ENCODE assay signal across 21 cellular contexts in genomic region chr11:99925968-99926367, GRCh38.
A peak's percentile ranks its signal among the peaks of the same experiment; 100 is the strongest.
DNase-seq lines count a peak whose midpoint lies in the region; ATAC-seq, FAIRE-seq and TF ChIP-seq lines count a peak whose summit lies in the region.
"Had no signal": no experiment of that assay in that cellular context is flagged by ENCODE, and none has a peak within 500 bp of the region (broad histone marks: within the 10 kb centered on the region; RNA-seq: fewer than 3 reads in every experiment).

No MANE protein-coding gene starts in this region.

- H4K91ac ChIP-seq in H1 (replicated peaks; ENCODE audit: insufficient read length, low read length) = no peak overlapping the region

- H3K18ac ChIP-seq in H1 (ENCODE audit: extremely low read depth, low read length) = no peak overlapping the region

- H3K4me3 Mint-ChIP-seq in neural progenitor cell = no peak overlapping the region
- H3K4me3 Mint-ChIP-seq in natural killer cell treated with Interleukin-12 subunit alpha and Interleukin-12 subunit beta and Interleukin-15 and Interleukin-18, amount 100 ng/mL, for 72 hours = no peak overlapping the region
- H3K4me3 Mint-ChIP-seq: CD4-positive, alpha-beta T cell had no signal

- no peaks in the 10 kb centered on the region; a peak in 1 of 7 replicates for H3K4me1 ChIP-seq in H1 (replicated peaks in 1 of 4; ENCODE audit: control insufficient read depth in 3 of 4, insufficient read depth in 4 of 4, low read length in 3 of 4)
- H3K4me1 ChIP-seq in neural progenitor cell = peaks cover 16% of the 10 kb centered on the region
- H3K4me1 ChIP-seq: A549, Caco-2, HAP-1 had no signal

- H4K20me1 ChIP-seq in H1 (replicated peaks in 1 of 2; ENCODE audit: control insufficient read depth in 1 of 2, insufficient read depth in 2 of 2, low read length in 2 of 2) = no peaks in the 10 kb centered on the region
- H4K20me1 ChIP-seq in neural progenitor cell (ENCODE audit: low read depth) = no peaks in the 10 kb centered on the region

- TF ChIP-seq CTCF in D721Med (IDR thresholded peaks at IDR 0.05; ENCODE audit: insufficient read depth, missing control alignments) = no peak
- no peak for TF ChIP-seq CTCF in H1 (IDR thresholded peaks at IDR 0.05; ENCODE audit: control extremely low read depth in 1 of 3, insufficient read depth in 1 of 3, low read depth in 1 of 3, low read length in 3 of 3)
- no peak for TF ChIP-seq CTCF in neural progenitor cell (IDR thresholded peaks at IDR 0.05)

- H3K9me3 ChIP-seq in H1 (ENCODE audit: insufficient read depth in 2 of 2, low read depth in 1 of 2, low read length in 1 of 2) = peaks cover 15 to 21% of the 10 kb centered on the region in 2 experiments
- no peaks in the 10 kb centered on the region for H3K9me3 ChIP-seq in neural progenitor cell (ENCODE audit: low read depth)
- H3K9me3 ChIP-seq: A549, HAP-1 had no signal

- no peak for TF ChIP-seq RAD21 in H1 (IDR thresholded peaks at IDR 0.05 in 1 of 2, conservative IDR thresholded peaks at IDR 0.05 in 1 of 2; ENCODE audit: low read depth in 2 of 2, low read length in 2 of 2)

- no peak overlapping the region for H2BK12ac ChIP-seq in H1 (ENCODE audit: low read depth, low read length)

- H3K4ac ChIP-seq in H1 (replicated peaks; ENCODE audit: insufficient read length, low read depth, low read length) = no peak overlapping the region

- H3K36me3 ChIP-seq in H1 (ENCODE audit: control insufficient read depth in 2 of 4, insufficient read depth in 4 of 4, low read length in 3 of 4) (peaks cover 0 to 3% (median 0%) of the 10 kb centered on the region in 4 experiments; a peak in 2 of 8 replicates), neural progenitor cell (no peaks in the 10 kb centered on the region)
- H3K36me3 ChIP-seq: HAP-1 had no signal

- H2AK5ac ChIP-seq in H1 (ENCODE audit: low read depth, low read length) = no peak overlapping the region

- no peak for TF ChIP-seq POLR2A in H1 (IDR thresholded peaks at IDR 0.05; ENCODE audit: control extremely low read depth in 1 of 2, low read depth in 2 of 2, low read length in 2 of 2)

- H3K4me3 ChIP-seq in H1 (ENCODE audit: extremely low read depth in 1 of 4, insufficient read depth in 2 of 4, low read depth in 3 of 4, low read length in 4 of 4) (peak overlapping the region in 1 of 4 experiments; percentile 13; a peak in 1 of 8 replicates), neural progenitor cell (no peak overlapping the region)
- H3K4me3 ChIP-seq: A549, HAP-1, K562 had no signal

- H3K9ac ChIP-seq in H1 (replicated peaks in 1 of 4; ENCODE audit: extremely low read depth in 1 of 4, low read depth in 3 of 4, low read length in 3 of 4) (no peak overlapping the region), neural progenitor cell (no peak overlapping the region)

- no peak overlapping the region for H2AFZ ChIP-seq in H1 (ENCODE audit: low read length)
- H2AFZ ChIP-seq in neural progenitor cell (replicated peaks) = no peak overlapping the region

- H2BK15ac ChIP-seq in H1 (ENCODE audit: low read length) = no peak overlapping the region

- H4K8ac ChIP-seq in H1 (ENCODE audit: extremely low read depth, insufficient read depth, low read length) = no peak overlapping the region

- no peaks in the 10 kb centered on the region for H3K27me3 Mint-ChIP-seq in neural progenitor cell (ENCODE audit: insufficient read depth, low read depth)
- H3K27me3 Mint-ChIP-seq in natural killer cell treated with Interleukin-12 subunit alpha and Interleukin-12 subunit beta and Interleukin-15 and Interleukin-18, amount 100 ng/mL, for 72 hours = no peaks in the 10 kb centered on the region
- H3K27me3 Mint-ChIP-seq: CD4-positive, alpha-beta T cell had no signal

- no peak overlapping the region for H3K27ac Mint-ChIP-seq in neural progenitor cell
- H3K27ac Mint-ChIP-seq in natural killer cell treated with Interleukin-12 subunit alpha and Interleukin-12 subunit beta and Interleukin-15 and Interleukin-18, amount 100 ng/mL, for 72 hours = no peak overlapping the region
- H3K27ac Mint-ChIP-seq: CD4-positive, alpha-beta T cell had no signal

- peaks cover 11% of the 10 kb centered on the region for H3K9me3 Mint-ChIP-seq in neural progenitor cell
- H3K9me3 Mint-ChIP-seq in natural killer cell treated with Interleukin-12 subunit alpha and Interleukin-12 subunit beta and Interleukin-15 and Interleukin-18, amount 100 ng/mL, for 72 hours = peaks cover 24% of the 10 kb centered on the region

- H2BK20ac ChIP-seq in H1 (ENCODE audit: low read length) = no peak overlapping the region

- ATAC-seq in natural killer cell treated with Interleukin-12 subunit alpha and Interleukin-12 subunit beta and Interleukin-15 and Interleukin-18, amount 100 ng/mL, for 72 hours = no peak
- ATAC-seq in HG02884 (IDR thresholded peaks at IDR 0.05; ENCODE audit: unreplicated experiment) = no peak
- ATAC-seq: A549, K562 had no signal

- no peak overlapping the region for H2BK120ac ChIP-seq in H1 (replicated peaks; ENCODE audit: low read depth, low read length)

- H2BK5ac ChIP-seq in H1 (ENCODE audit: low read depth, low read length) = no peak overlapping the region

- no peaks in the 10 kb centered on the region for H3K36me3 Mint-ChIP-seq in neural progenitor cell
- peaks cover 10% of the 10 kb centered on the region for H3K36me3 Mint-ChIP-seq in natural killer cell treated with Interleukin-12 subunit alpha and Interleukin-12 subunit beta and Interleukin-15 and Interleukin-18, amount 100 ng/mL, for 72 hours

- H3K14ac ChIP-seq in H1 (ENCODE audit: insufficient read length) = no peak overlapping the region

- FAIRE-seq in D721Med (lab: Jason Lieb, UNC) = peak; percentile 21
- FAIRE-seq in H1 (lab: Jason Lieb, UNC) = peak; percentile 24
- FAIRE-seq: A549, K562 had no signal

- DNase-seq in D721Med (ENCODE audit: insufficient read length, low spot score) = no peak
- peak; percentile 9 for DNase-seq in NCI-H69 (lab: John Stamatoyannopoulos, UW)
- DNase-seq in H1 (ENCODE audit: low read depth in 1 of 2, low spot score in 2 of 2) = peak in 1 of 2 experiments; percentile 1
- peak; percentile 6 for DNase-seq in neural progenitor cell (ENCODE audit: low spot score)
- no peak for DNase-seq in natural killer cell treated with Interleukin-12 subunit alpha and Interleukin-12 subunit beta and Interleukin-15 and Interleukin-18, amount 100 ng/mL, for 72 hours (ENCODE audit: low spot score)
- no peak for DNase-seq in GM03348 (ENCODE audit: low spot score)
- DNase-seq: AML-193; Caco-2; CD4-positive, alpha-beta T cell; DMS153; DMS79; GDM1; GOT3; IMR-90 had no signal

- TF ChIP-seq EP300 in H1 (IDR thresholded peaks at IDR 0.05; ENCODE audit: borderline replicate concordance in 1 of 2, low read depth in 2 of 2, low read length in 2 of 2) = peak in 1 of 2 experiments; percentile 46; a peak in 1 of 3 replicates

- H3K27ac ChIP-seq in H1 (ENCODE audit: low read depth, low read length) (no peak overlapping the region), neural progenitor cell (peak overlapping the region; percentile 23)
- H3K27ac ChIP-seq: 22Rv1, A549, C4-2B, HL-60 had no signal

- H3K23me2 ChIP-seq in H1 (ENCODE audit: low read depth, low read length) = no peaks in the 10 kb centered on the region

- no peak overlapping the region for H4K5ac ChIP-seq in H1 (ENCODE audit: insufficient read length, low read depth, low read length)

- peaks cover 11% of the 10 kb centered on the region for H3F3A ChIP-seq in neural progenitor cell (ENCODE audit: low read depth)

- no peaks in the 10 kb centered on the region for H3K4me1 Mint-ChIP-seq in neural progenitor cell
- no peaks in the 10 kb centered on the region for H3K4me1 Mint-ChIP-seq in natural killer cell treated with Interleukin-12 subunit alpha and Interleukin-12 subunit beta and Interleukin-15 and Interleukin-18, amount 100 ng/mL, for 72 hours (ENCODE audit: low read depth in 2 of 2)

- no peak overlapping the region for H3K23ac ChIP-seq in H1 (ENCODE audit: insufficient read length)

- POLR2A ChIA-PET in H1 (lab: Charles Lee; ENCODE audit: partially characterized antibody) = no interaction called here

- H3K79me1 ChIP-seq in H1 (ENCODE audit: low read depth, low read length) = no peaks in the 10 kb centered on the region

- peaks cover 0 to 3% (median 2%) of the 10 kb centered on the region in 4 experiments; a peak in 2 of 7 replicates for H3K27me3 ChIP-seq in H1 (replicated peaks in 1 of 4; ENCODE audit: control insufficient read depth in 3 of 4, extremely low read depth in 1 of 4, insufficient read depth in 3 of 4, low read length in 3 of 4)
- H3K27me3 ChIP-seq in neural progenitor cell = no peaks in the 10 kb centered on the region

- WGBS in H1 (ENCODE audit: extremely low coverage in 1 of 2, insufficient coverage in 1 of 2, insufficient read length in 1 of 2, insufficient replicate concordance in 2 of 2, low coverage in 1 of 2, low lambda C conversion rate in 2 of 2, missing lambda C conversion rate in 1 of 2), 2 experiments = 0% methylated on average over 1 of the region's 1 CpG; no CpG with 5 or more reads in 1 of the 2 experiments

- no peak overlapping the region for H3K56ac ChIP-seq in H1 (replicated peaks; ENCODE audit: insufficient read length, low read depth, low read length)

- H3K79me2 ChIP-seq in H1 (ENCODE audit: control insufficient read depth in 1 of 2, insufficient read depth in 2 of 2, low read length in 2 of 2) = no peaks in the 10 kb centered on the region
- no peaks in the 10 kb centered on the region for H3K79me2 ChIP-seq in neural progenitor cell (ENCODE audit: low read depth)

- CTCF ChIA-PET in H1 (lab: Charles Lee; ENCODE audit: partially characterized antibody) = interaction anchor here (1.5 to 5.7 kb wide), 2 partner anchors 14 to 110 kb away, joined by 4 to 30 read pairs; no protein-coding TSS in a partner anchor

- H3K4me2 ChIP-seq in H1 (ENCODE audit: insufficient read depth in 1 of 2, low read depth in 2 of 2, low read length in 2 of 2) (peak overlapping the region in 1 of 2 experiments; percentile 39; a peak in 2 of 4 replicates), neural progenitor cell (peak overlapping the region; percentile 36)
- H3K4me2 ChIP-seq: A549 had no signal

Comparison
In these comparisons a context has a peak if more than half of its experiments do, and no peak if none do; other contexts are left out.
1. DNase-seq: peak in NCI-H69 (single experiment) and neural progenitor cell (single experiment); none in D721Med (single experiment), natural killer cell treated with Interleukin-12 subunit alpha and Interleukin-12 subunit beta and Interleukin-15 and Interleukin-18, amount 100 ng/mL, for 72 hours (single experiment) and GM03348 (single experiment).